Comparison of ENCODE assay signal across 20 cellular contexts in genomic region chr4:176660561-176660960, GRCh38.
DNase-seq lines count a peak whose midpoint lies in the region; ATAC-seq, FAIRE-seq and TF ChIP-seq lines count a peak whose summit lies in the region.
"Had no signal": no experiment of that assay in that cellular context is flagged by ENCODE, and none has a peak within 500 bp of the region (broad histone marks: within the 10 kb centered on the region; RNA-seq: fewer than 3 reads in every experiment).

No MANE protein-coding gene starts in this region.

- FAIRE-seq in keratinocyte (lab: Jason Lieb, UNC) (peak; percentile 20), GM12892 (lab: Jason Lieb, UNC) (no peak)
- FAIRE-seq: colon, endothelial cell of umbilical vein had no signal

- H3K9me1 ChIP-seq in keratinocyte (ENCODE audit: control insufficient read depth, extremely low read depth, insufficient read depth, low read length), result no peaks in the 10 kb centered on the region

- no peaks in the 10 kb centered on the region for H3K27me3 ChIP-seq in mammary epithelial cell (ENCODE audit: insufficient read depth, low read length)
- no peaks in the 10 kb centered on the region for H3K27me3 ChIP-seq in keratinocyte (ENCODE audit: control insufficient read depth, extremely low read depth, insufficient read depth, low read length)
- H3K27me3 ChIP-seq: heart left ventricle, stomach, vagina had no signal

- in situ Hi-C loops in mammary epithelial cell (cut with MboI; ENCODE audit: low sequenced_read_pairs in 2 of 2), result no loop called here

- no peak for ATAC-seq in GM19397 (IDR thresholded peaks at IDR 0.05; ENCODE audit: unreplicated experiment)
- ATAC-seq in HG02981 (IDR thresholded peaks at IDR 0.05; ENCODE audit: unreplicated experiment), result no peak
- ATAC-seq: heart left ventricle had no signal

- H4K20me1 ChIP-seq in mammary epithelial cell (ENCODE audit: insufficient read depth, low read length), result no peaks in the 10 kb centered on the region
- no peaks in the 10 kb centered on the region for H4K20me1 ChIP-seq in keratinocyte (ENCODE audit: control insufficient read depth, extremely low read depth, insufficient read depth, low read length)

- 76% methylated on average over 5 of the region's 5 CpGs for WGBS in mammary epithelial cell (ENCODE audit: low coverage, missing lambda C conversion rate)

- no peak overlapping the region for H2AFZ ChIP-seq in mammary epithelial cell (ENCODE audit: low read depth, low read length)
- H2AFZ ChIP-seq in keratinocyte (ENCODE audit: control insufficient read depth, low read length), result no peak overlapping the region
- H2AFZ ChIP-seq: parathyroid adenoma had no signal

- H3K9me3 Mint-ChIP-seq in activated CD4-positive, alpha-beta memory T cell treated with anti-CD3 and anti-CD28 coated beads, Interleukin-2, amount 10 ng/mL, durations not matched to agents 7 days and 5 days, result no peaks in the 10 kb centered on the region

- TF ChIP-seq POLR2A in GM12892 (IDR thresholded peaks at IDR 0.05; ENCODE audit: low read depth, low read length), result no peak

- dilution Hi-C loops in mammary epithelial cell (cut with HindIII; ENCODE audit: low sequenced_read_pairs), result no loop called here
- dilution Hi-C loops in keratinocyte (cut with MboI; ENCODE audit: extremely low pct_ligation_motif_present, low sequenced_read_pairs), result no loop called here

- H3K4me3 Mint-ChIP-seq in activated CD4-positive, alpha-beta memory T cell treated with anti-CD3 and anti-CD28 coated beads, Interleukin-2, amount 10 ng/mL, durations not matched to agents 7 days and 5 days, result no peak overlapping the region
- H3K4me3 Mint-ChIP-seq: CD4-positive, alpha-beta T cell had no signal

- H3K27ac Mint-ChIP-seq in activated CD4-positive, alpha-beta memory T cell treated with anti-CD3 and anti-CD28 coated beads, Interleukin-2, amount 10 ng/mL, durations not matched to agents 7 days and 5 days, result no peak overlapping the region
- H3K27ac Mint-ChIP-seq: CD4-positive, alpha-beta T cell had no signal

- no peak overlapping the region for H3K4me2 ChIP-seq in mammary epithelial cell (ENCODE audit: insufficient read depth, low read depth, low read length)
- H3K4me2 ChIP-seq in keratinocyte (ENCODE audit: control insufficient read depth, extremely low read depth, insufficient read depth, low read depth, low read length), result no peak overlapping the region

- DNase-seq in LNCaP clone FGC (ENCODE audit: low read depth) (no peak), mammary epithelial cell (no peak), keratinocyte (ENCODE audit: low read depth, low spot score) (no peak), GM12892 (ENCODE audit: insufficient read length) (no peak)
- DNase-seq in activated CD4-positive, alpha-beta memory T cell treated with anti-CD3 and anti-CD28 coated beads, Interleukin-2, amount 10 ng/mL, durations not matched to agents 7 days and 5 days, result no peak
- DNase-seq: amniotic stem cell; CD4-positive, alpha-beta T cell; EL; heart left ventricle; MG63; NCI-H187 treated with DMSO at 0.1 percent for 48 hours; NCI-H526 treated with DMSO at 0.1 percent for 48 hours; stomach had no signal

- H3K4me1 ChIP-seq in mammary epithelial cell (ENCODE audit: insufficient read depth, low read length) (no peaks in the 10 kb centered on the region), keratinocyte (ENCODE audit: control insufficient read depth, extremely low read depth, insufficient read depth, low read length) (no peaks in the 10 kb centered on the region)
- H3K4me1 ChIP-seq: heart left ventricle, parathyroid adenoma, stomach had no signal

- H3K36me3 ChIP-seq in mammary epithelial cell (ENCODE audit: insufficient read depth, low read length) (no peaks in the 10 kb centered on the region), keratinocyte (ENCODE audit: control insufficient read depth in 2 of 2, extremely low read depth in 1 of 2, insufficient read depth in 2 of 2, low read length in 2 of 2) (no peaks in the 10 kb centered on the region)
- H3K36me3 ChIP-seq: heart left ventricle, MG63, stomach, vagina had no signal

- BruUV-seq in mammary epithelial cell (replicated peaks; lab: Mats Ljungman, UMichigan), result no TSS peak

- H3K79me2 ChIP-seq in mammary epithelial cell (ENCODE audit: insufficient read depth, low read length), result no peaks in the 10 kb centered on the region
- H3K79me2 ChIP-seq in keratinocyte (ENCODE audit: control insufficient read depth, insufficient read depth, low read length), result no peaks in the 10 kb centered on the region
- H3K79me2 ChIP-seq: parathyroid adenoma had no signal

- H3K36me3 Mint-ChIP-seq in activated CD4-positive, alpha-beta memory T cell treated with anti-CD3 and anti-CD28 coated beads, Interleukin-2, amount 10 ng/mL, durations not matched to agents 7 days and 5 days (ENCODE audit: low read depth), result no peaks in the 10 kb centered on the region

- no peaks in the 10 kb centered on the region for H3K9me3 ChIP-seq in mammary epithelial cell (replicated peaks; ENCODE audit: insufficient read depth, low read length)
- no peaks in the 10 kb centered on the region for H3K9me3 ChIP-seq in keratinocyte (ENCODE audit: control insufficient read depth, low read depth, low read length)
- H3K9me3 ChIP-seq: heart left ventricle, MG63, stomach, vagina had no signal

- H3K4me3 ChIP-seq in LNCaP clone FGC (ENCODE audit: low read depth, low read length) (no peak overlapping the region), mammary epithelial cell (replicated peaks in 1 of 3; ENCODE audit: insufficient read depth in 1 of 3, low read depth in 2 of 3, low read length in 3 of 3) (no peak overlapping the region), keratinocyte (ENCODE audit: control insufficient read depth in 2 of 3, extremely low read depth in 1 of 3, insufficient read depth in 2 of 3, low read depth in 1 of 3, low read length in 3 of 3) (no peak overlapping the region)
- H3K4me3 ChIP-seq: heart left ventricle, MG63, stomach, vagina had no signal

- no peaks in the 10 kb centered on the region for H3K4me1 Mint-ChIP-seq in activated CD4-positive, alpha-beta memory T cell treated with anti-CD3 and anti-CD28 coated beads, Interleukin-2, amount 10 ng/mL, durations not matched to agents 7 days and 5 days

- intact Hi-C loops in mammary epithelial cell (cut with micrococcal nuclease), result loop anchor here (1.0 kb wide), 1 partner anchor 283 kb away; no protein-coding TSS in a partner anchor

- TF ChIP-seq CTCF in C4-2B (conservative IDR thresholded peaks at IDR 0.05) (0 out of 2 replicates have a peak, but pooled peaks have one; percentile 8), LNCaP clone FGC (IDR thresholded peaks at IDR 0.05; ENCODE audit: control insufficient read depth, extremely low read depth, insufficient read depth) (peak; percentile 23), mammary epithelial cell (conservative IDR thresholded peaks at IDR 0.05 in 1 of 2, IDR thresholded peaks at IDR 0.05 in 1 of 2; ENCODE audit: extremely low read depth in 1 of 2, insufficient read depth in 1 of 2, low read depth in 1 of 2, low read length in 2 of 2) (peak; percentile 31 to 58), keratinocyte (optimal IDR thresholded peaks at IDR 0.05 in 1 of 3, IDR thresholded peaks at IDR 0.05 in 1 of 3, conservative IDR thresholded peaks at IDR 0.05 in 1 of 3; ENCODE audit: extremely low read depth in 1 of 3, insufficient read depth in 2 of 3, low read length in 3 of 3) (peak; percentile 26 to 49 (median 36))

- H3K27ac ChIP-seq in C4-2B, result no peak overlapping the region
- no peak overlapping the region for H3K27ac ChIP-seq in mammary epithelial cell (ENCODE audit: insufficient read depth, low read depth, low read length)
- no peak overlapping the region for H3K27ac ChIP-seq in keratinocyte (ENCODE audit: control insufficient read depth, insufficient read depth, low read length)
- H3K27ac ChIP-seq: heart left ventricle, parathyroid adenoma, stomach, vagina had no signal

- H3K9ac ChIP-seq in mammary epithelial cell (ENCODE audit: insufficient read depth, low read length) (no peak overlapping the region), keratinocyte (ENCODE audit: control insufficient read depth, extremely low read depth, insufficient read depth, low read length) (no peak overlapping the region)
- H3K9ac ChIP-seq: parathyroid adenoma had no signal

- POLR2A ChIA-PET in activated CD4-positive, alpha-beta memory T cell treated with anti-CD3 and anti-CD28 coated beads, Interleukin-2, amount 10 ng/mL, durations not matched to agents 7 days and 5 days (lab: Charles Lee), result no interaction called here

- H3K27me3 Mint-ChIP-seq in activated CD4-positive, alpha-beta memory T cell treated with anti-CD3 and anti-CD28 coated beads, Interleukin-2, amount 10 ng/mL, durations not matched to agents 7 days and 5 days, result no peaks in the 10 kb centered on the region
- H3K27me3 Mint-ChIP-seq: CD4-positive, alpha-beta T cell had no signal

- CTCF ChIA-PET in mammary epithelial cell (lab: Charles Lee; ENCODE audit: low non-redundant PET), result no interaction called here
- CTCF ChIA-PET in activated CD4-positive, alpha-beta memory T cell treated with anti-CD3 and anti-CD28 coated beads, Interleukin-2, amount 10 ng/mL, durations not matched to agents 7 days and 5 days (lab: Charles Lee), result no interaction called here
